8 cellular contexts compared by ENCODE assay signal in the genomic region with DNA sequence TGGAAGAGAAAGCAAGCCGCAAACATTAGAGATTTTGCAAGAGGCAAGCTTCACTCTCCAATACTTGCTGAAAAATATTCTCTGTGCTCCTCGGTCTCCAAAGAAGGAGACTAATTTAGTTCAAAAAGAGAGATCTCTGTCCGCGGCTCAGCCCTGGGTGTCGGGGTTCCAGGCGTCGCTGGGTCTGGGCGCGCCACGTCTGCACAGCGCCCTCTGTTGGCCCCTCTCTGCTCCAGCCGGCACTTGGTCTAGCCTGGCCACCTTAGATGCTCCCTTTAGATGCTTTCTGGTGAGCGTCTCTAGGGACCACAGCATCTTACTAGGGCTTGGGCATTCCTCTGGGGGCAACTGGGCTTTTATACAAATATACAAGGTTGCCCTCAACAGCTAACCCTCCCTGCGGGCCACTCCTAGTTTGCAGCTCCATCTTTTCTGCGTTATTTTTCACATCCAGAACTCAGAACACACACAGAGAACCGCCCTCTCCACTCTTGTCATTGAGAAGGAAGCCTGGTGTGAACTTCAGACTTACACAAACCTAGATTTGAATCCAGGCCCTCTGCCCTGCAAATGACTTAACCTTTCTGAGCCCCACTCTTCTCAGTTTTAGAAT.
DNase-seq lines count a peak whose midpoint lies in the region; ATAC-seq and TF ChIP-seq lines count a peak whose summit lies in the region.

No MANE protein-coding gene starts in this region.

- 47 to 51% methylated on average over 15 to 16 of the region's 16 CpGs for WGBS in upper lobe of left lung, 2 donors

- peak overlapping the region; percentile 93 for H2AFZ ChIP-seq in neural progenitor cell (replicated peaks)

- H3K9me3 ChIP-seq in neural progenitor cell (ENCODE audit: low read depth) (no peaks in the 10 kb centered on the region), upper lobe of left lung (no peaks in the 10 kb centered on the region)

- peak; percentile 96 for ATAC-seq in effector memory CD8-positive, alpha-beta T cell (replicated peaks)
- peak; percentile 71 to 87 for ATAC-seq in upper lobe of left lung (ENCODE audit: low FRiP score in 2 of 2)

- H3K4me1 ChIP-seq in neural progenitor cell (no peaks in the 10 kb centered on the region), upper lobe of left lung (peaks cover 0 to 6% (median 0%) of the 10 kb centered on the region in 4 donors)

- H4K20me1 ChIP-seq in neural progenitor cell (ENCODE audit: low read depth), result no peaks in the 10 kb centered on the region

- H3K27ac ChIP-seq in neural progenitor cell (no peak overlapping the region), upper lobe of left lung (no peak overlapping the region)

- peak; percentile 86 for TF ChIP-seq CTCF in neural progenitor cell (IDR thresholded peaks at IDR 0.05)
- TF ChIP-seq CTCF in upper lobe of left lung (IDR thresholded peaks at IDR 0.05), result peak; percentile 51 to 58 (median 56)

- no peak for TF ChIP-seq POLR2A in upper lobe of left lung (IDR thresholded peaks at IDR 0.05)

- H3K36me3 ChIP-seq in neural progenitor cell (no peaks in the 10 kb centered on the region), upper lobe of left lung (no peaks in the 10 kb centered on the region)

- H3K4me3 ChIP-seq in neural progenitor cell, result no peak overlapping the region
- H3K4me3 ChIP-seq in upper lobe of left lung, result no peak overlapping the region

- H3K36me3 Mint-ChIP-seq in effector memory CD8-positive, alpha-beta T cell (ENCODE audit: insufficient read depth), result peaks cover 2% of the 10 kb centered on the region
- H3K36me3 Mint-ChIP-seq in neural progenitor cell, result no peaks in the 10 kb centered on the region

- H3K4me2 ChIP-seq in neural progenitor cell, result no peak overlapping the region

- no peak overlapping the region for H3K9ac ChIP-seq in neural progenitor cell

- peak overlapping the region; percentile 59 to 72 for H3K4me3 Mint-ChIP-seq in effector memory CD8-positive, alpha-beta T cell
- H3K4me3 Mint-ChIP-seq in neural progenitor cell, result no peak overlapping the region

- H3F3A ChIP-seq in neural progenitor cell (ENCODE audit: low read depth), result no peaks in the 10 kb centered on the region

- H3K27me3 ChIP-seq in neural progenitor cell, result peaks cover 5% of the 10 kb centered on the region
- no peaks in the 10 kb centered on the region for H3K27me3 ChIP-seq in upper lobe of left lung

- peaks cover 2 to 4% of the 10 kb centered on the region in 2 donors for H3K4me1 Mint-ChIP-seq in effector memory CD8-positive, alpha-beta T cell (ENCODE audit: low read depth in 2 of 2)
- peaks cover 8% of the 10 kb centered on the region for H3K4me1 Mint-ChIP-seq in neural progenitor cell

- no peaks in the 10 kb centered on the region for H3K79me2 ChIP-seq in neural progenitor cell (ENCODE audit: low read depth)

- DNase-seq in DMS 273 (lab: John Stamatoyannopoulos, UW; ENCODE audit: unreplicated experiment) (peak; percentile 6), DMS 273 treated with DMSO at 0.1 percent for 48 hours (lab: John Stamatoyannopoulos, UW) (no peak), HuH-7.5 (ENCODE audit: low spot score) (peak; percentile 13), neural progenitor cell (ENCODE audit: low spot score) (peak; percentile 73), upper lobe of left lung (peak; percentile 43 to 86), NCI-H187 (lab: John Stamatoyannopoulos, UW) (no peak)
- DNase-seq in activated CD4-positive, alpha-beta T cell treated with anti-CD3 and anti-CD28 coated beads, Interleukin-2, amount 50 U/mL, for 24 hours (ENCODE audit: low read depth in 1 of 2, low spot score in 1 of 2), result peak; percentile 18 to 33
- peak; percentile 50 to 57 (median 55) for DNase-seq in effector memory CD8-positive, alpha-beta T cell

- no peak overlapping the region for H3K27ac Mint-ChIP-seq in effector memory CD8-positive, alpha-beta T cell
- H3K27ac Mint-ChIP-seq in neural progenitor cell, result no peak overlapping the region

- TF ChIP-seq EP300 in upper lobe of left lung (IDR thresholded peaks at IDR 0.05), result no peak

- H3K27me3 Mint-ChIP-seq in effector memory CD8-positive, alpha-beta T cell, result no peaks in the 10 kb centered on the region
- peaks cover 9% of the 10 kb centered on the region for H3K27me3 Mint-ChIP-seq in neural progenitor cell (ENCODE audit: insufficient read depth, low read depth)

- no peaks in the 10 kb centered on the region for H3K9me3 Mint-ChIP-seq in effector memory CD8-positive, alpha-beta T cell
- H3K9me3 Mint-ChIP-seq in neural progenitor cell, result peaks cover 4% of the 10 kb centered on the region

Comparison
In these comparisons a context has a peak if more than half of its experiments do, and no peak if none do; other contexts are left out.
1. DNase-seq: peak in DMS 273 (single experiment), HuH-7.5 (single experiment), activated CD4-positive, alpha-beta T cell treated with anti-CD3 and anti-CD28 coated beads, Interleukin-2, amount 50 U/mL, for 24 hours (2 of 2), effector memory CD8-positive, alpha-beta T cell (3 of 3), neural progenitor cell (single experiment) and upper lobe of left lung (2 of 2); none in DMS 273 treated with DMSO at 0.1 percent for 48 hours (single experiment) and NCI-H187 (0 of 2).